Comparison of ENCODE assay signal across 27 cellular contexts in genomic region chr12:64820593-64820992, GRCh38.
"Had no signal": no experiment of that assay in that cellular context is flagged by ENCODE, and none has a peak within 500 bp of the region (broad histone marks: within the 10 kb centered on the region; RNA-seq: fewer than 3 reads in every experiment).

No MANE protein-coding gene starts in this region.

- H3K27ac Mint-ChIP-seq: activated CD4-positive, alpha-beta memory T cell treated with anti-CD3 and anti-CD28 coated beads for 36 hours; activated CD4-positive, alpha-beta T cell treated with anti-CD3 and anti-CD28 coated beads, Interleukin-2, amount 10 ng/mL, durations not matched to agents 24 days and 14 days; activated naive CD4-positive, alpha-beta T cell treated with anti-CD3 and anti-CD28 coated beads, Interleukin-2, amount 10 ng/mL, durations not matched to agents 7 days and 5 days; activated naive CD8-positive, alpha-beta T cell treated with anti-CD3 and anti-CD28 coated beads, Interleukin-2, amount 10 ng/mL, durations not matched to agents 7 days and 5 days; activated T-helper 1 cell treated with anti-CD3 and anti-CD28 coated beads, Interleukin-12 subunit alpha, Interleukin-12 subunit beta, Interleukin-2, Interleukin-4 antibody, amounts not matched to agents 30 ng/mL and 10 ng/mL and 1 ng/mL, durations not matched to agents 14 hours and 24 hours and 36 hours; effector memory CD8-positive, alpha-beta T cell; nephron; progenitor cell of endocrine pancreas; stimulated activated memory B cell treated with anti-CD40 and anti-IgM and Interleukin-4, amounts not matched to agents 10 μg/mL and 1 μg/mL and 100 μg/mL, for 72 hours had no signal

- H3K9me3 Mint-ChIP-seq: activated CD4-positive, alpha-beta T cell treated with anti-CD3 and anti-CD28 coated beads, Interleukin-2, amount 10 ng/mL, durations not matched to agents 24 days and 14 days; activated naive CD4-positive, alpha-beta T cell treated with anti-CD3 and anti-CD28 coated beads, Interleukin-2, amount 10 ng/mL, durations not matched to agents 7 days and 5 days; activated naive CD8-positive, alpha-beta T cell treated with anti-CD3 and anti-CD28 coated beads, Interleukin-2, amount 10 ng/mL, durations not matched to agents 7 days and 5 days; activated T-helper 1 cell treated with anti-CD3 and anti-CD28 coated beads, Interleukin-12 subunit alpha, Interleukin-12 subunit beta, Interleukin-2, Interleukin-4 antibody, amounts not matched to agents 30 ng/mL and 10 ng/mL and 1 ng/mL, durations not matched to agents 14 hours and 24 hours and 36 hours; effector memory CD8-positive, alpha-beta T cell; stimulated activated memory B cell treated with anti-CD40 and anti-IgM and Interleukin-4, amounts not matched to agents 10 μg/mL and 1 μg/mL and 100 μg/mL, for 72 hours had no signal

- H3K4me1 Mint-ChIP-seq: nephron had no signal

- H3K4me3 ChIP-seq: ascending aorta, heart right ventricle, skin epidermis, stomach, tibial nerve had no signal

- H3K27ac ChIP-seq: ascending aorta, foreskin keratinocyte, heart right ventricle, skin epidermis, stomach, tibial nerve, WERI-Rb-1 had no signal

- DNase-seq: activated CD4-positive, alpha-beta memory T cell treated with anti-CD3 and anti-CD28 coated beads for 36 hours; activated CD4-positive, alpha-beta T cell treated with anti-CD3 and anti-CD28 coated beads, Interleukin-2, amount 10 ng/mL, durations not matched to agents 24 days and 14 days; activated CD4-positive, CD25-positive, alpha-beta regulatory T cell treated with anti-CD3 and anti-CD28 coated beads, Interleukin-2, amount 50 U/mL, for 72 hours; activated CD8-positive, alpha-beta memory T cell treated with anti-CD3 and anti-CD28 coated beads, Interleukin-2, amount 50 U/mL, for 4 hours; activated effector memory CD4-positive, alpha-beta T cell treated with anti-CD3 and anti-CD28 coated beads, Interleukin-2, amount 50 U/mL, for 16 hours; activated naive CD4-positive, alpha-beta T cell treated with anti-CD3 and anti-CD28 coated beads, Interleukin-2, amount 10 ng/mL, durations not matched to agents 7 days and 5 days; activated naive CD8-positive, alpha-beta T cell treated with anti-CD3 and anti-CD28 coated beads, Interleukin-2, amount 10 ng/mL, durations not matched to agents 7 days and 5 days; activated T-cell treated with anti-CD3 and anti-CD28 coated beads, Interleukin-2, amount 50 U/mL, for 1 hour; cortex of kidney; effector memory CD8-positive, alpha-beta T cell; foreskin keratinocyte; heart right ventricle; islet precursor cell; left ventricle myocardium superior; stimulated activated CD4-positive, alpha-beta T cell treated with anti-CD3 and anti-CD28 coated beads, Interleukin-4, amount 100 ng/mL, for 4 hours; stimulated activated CD8-positive, alpha-beta memory T cell treated with anti-CD3 and anti-CD28 coated beads, Interleukin-4, amount 100 ng/mL, for 48 hours; stomach; WERI-Rb-1 had no signal

- FAIRE-seq: endothelial cell of umbilical vein had no signal

- H3K36me3 Mint-ChIP-seq: activated naive CD4-positive, alpha-beta T cell treated with anti-CD3 and anti-CD28 coated beads, Interleukin-2, amount 10 ng/mL, durations not matched to agents 7 days and 5 days; activated naive CD8-positive, alpha-beta T cell treated with anti-CD3 and anti-CD28 coated beads, Interleukin-2, amount 10 ng/mL, durations not matched to agents 7 days and 5 days; stimulated activated memory B cell treated with anti-CD40 and anti-IgM and Interleukin-4, amounts not matched to agents 10 μg/mL and 1 μg/mL and 100 μg/mL, for 72 hours had no signal

- H3K36me3 ChIP-seq: ascending aorta, heart right ventricle, stomach, tibial nerve, WERI-Rb-1 had no signal

- H3K4me3 Mint-ChIP-seq: activated CD4-positive, alpha-beta memory T cell treated with anti-CD3 and anti-CD28 coated beads for 36 hours; activated CD4-positive, alpha-beta T cell treated with anti-CD3 and anti-CD28 coated beads, Interleukin-2, amount 10 ng/mL, durations not matched to agents 24 days and 14 days; activated naive CD4-positive, alpha-beta T cell treated with anti-CD3 and anti-CD28 coated beads, Interleukin-2, amount 10 ng/mL, durations not matched to agents 7 days and 5 days; activated naive CD8-positive, alpha-beta T cell treated with anti-CD3 and anti-CD28 coated beads, Interleukin-2, amount 10 ng/mL, durations not matched to agents 7 days and 5 days; activated T-helper 1 cell treated with anti-CD3 and anti-CD28 coated beads, Interleukin-12 subunit alpha, Interleukin-12 subunit beta, Interleukin-2, Interleukin-4 antibody, amounts not matched to agents 30 ng/mL and 10 ng/mL and 1 ng/mL, durations not matched to agents 14 hours and 24 hours and 36 hours; brain; effector memory CD8-positive, alpha-beta T cell; nephron; stimulated activated memory B cell treated with anti-CD40 and anti-IgM and Interleukin-4, amounts not matched to agents 10 μg/mL and 1 μg/mL and 100 μg/mL, for 72 hours had no signal

- H3K4me1 ChIP-seq: foreskin keratinocyte had no signal
